In genomic region chrX:64975491-64975890, GRCh38 we compare ENCODE assay signal across 8 cellular contexts. TPM values are rescaled to one million over a fixed set of nuclear protein-coding genes. Genes with fewer than 3 reads are reported as not detected.
DNase-seq lines count a peak whose midpoint lies in the region; ATAC-seq, FAIRE-seq and TF ChIP-seq lines count a peak whose summit lies in the region.

No MANE protein-coding gene starts in this region.

- no peak overlapping the region for H2AK5ac ChIP-seq in H1 (ENCODE audit: low read depth, low read length)
- no peak overlapping the region for H2AK5ac ChIP-seq in mesendoderm (ENCODE audit: low read length)

- peaks cover 13% of the 10 kb centered on the region for H3K4me1 Mint-ChIP-seq in activated CD4-positive, alpha-beta T cell treated with anti-CD3 and anti-CD28 coated beads, Interleukin-2, amount 10 ng/mL, durations not matched to agents 24 days and 14 days

- peak overlapping the region; percentile 79 for H3K27ac Mint-ChIP-seq in activated CD4-positive, alpha-beta T cell treated with anti-CD3 and anti-CD28 coated beads, Interleukin-2, amount 10 ng/mL, durations not matched to agents 24 days and 14 days

- CTCF ChIA-PET in H1 (lab: Charles Lee; ENCODE audit: partially characterized antibody): no interaction called here

- H2BK12ac ChIP-seq in H1 (ENCODE audit: low read depth, low read length): no peak overlapping the region

- no peaks in the 10 kb centered on the region for H3K27me3 Mint-ChIP-seq in activated CD4-positive, alpha-beta T cell treated with anti-CD3 and anti-CD28 coated beads, Interleukin-2, amount 10 ng/mL, durations not matched to agents 24 days and 14 days

- no peak for TF ChIP-seq EP300 in H1 (IDR thresholded peaks at IDR 0.05; ENCODE audit: borderline replicate concordance in 1 of 2, low read depth in 2 of 2, low read length in 2 of 2)

- no peak overlapping the region for H2BK20ac ChIP-seq in H1 (ENCODE audit: low read length)

- H3K9me3 ChIP-seq in H1 (ENCODE audit: insufficient read depth in 2 of 2, low read depth in 1 of 2, low read length in 1 of 2): peaks cover 7% of the 10 kb centered on the region in 2 experiments; a peak in 2 of 4 replicates

- peak overlapping the region; percentile 89 for H3K4me3 Mint-ChIP-seq in activated CD4-positive, alpha-beta T cell treated with anti-CD3 and anti-CD28 coated beads, Interleukin-2, amount 10 ng/mL, durations not matched to agents 24 days and 14 days

- H3K9ac ChIP-seq in H1 (replicated peaks in 1 of 4; ENCODE audit: extremely low read depth in 1 of 4, low read depth in 3 of 4, low read length in 3 of 4) (peak overlapping the region in 3 of 4 experiments; percentile 54 to 73 (median 68); a peak in 6 of 7 replicates), mesendoderm (ENCODE audit: low read length) (peak overlapping the region; percentile 66)

- no peak; a peak in 1 of 3 replicates for TF ChIP-seq POLR2A in H1 (IDR thresholded peaks at IDR 0.05; ENCODE audit: control extremely low read depth in 1 of 2, low read depth in 2 of 2, low read length in 2 of 2)

- no peak for TF ChIP-seq CTCF in H1 (IDR thresholded peaks at IDR 0.05; ENCODE audit: control extremely low read depth in 1 of 3, insufficient read depth in 1 of 3, low read depth in 1 of 3, low read length in 3 of 3)

- H3K36me3 ChIP-seq in H1 (ENCODE audit: control insufficient read depth in 2 of 4, insufficient read depth in 4 of 4, low read length in 3 of 4) (peaks cover 0 to 10% (median 4%) of the 10 kb centered on the region in 4 experiments; a peak in 3 of 8 replicates), mesendoderm (ENCODE audit: control insufficient read depth, insufficient read depth, low read length) (no peaks in the 10 kb centered on the region)

- H3K27me3 ChIP-seq in H1 (replicated peaks in 1 of 4; ENCODE audit: control insufficient read depth in 3 of 4, extremely low read depth in 1 of 4, insufficient read depth in 3 of 4, low read length in 3 of 4) (no peaks in the 10 kb centered on the region), mesendoderm (ENCODE audit: insufficient read depth, low read length, poor library complexity) (no peaks in the 10 kb centered on the region)

- H3K56ac ChIP-seq in H1 (replicated peaks; ENCODE audit: insufficient read length, low read depth, low read length) (peak overlapping the region; percentile 59), mesendoderm (ENCODE audit: low read length) (peak overlapping the region; percentile 85)

- peaks cover 5% of the 10 kb centered on the region for H3K9me3 Mint-ChIP-seq in activated CD4-positive, alpha-beta T cell treated with anti-CD3 and anti-CD28 coated beads, Interleukin-2, amount 10 ng/mL, durations not matched to agents 24 days and 14 days

- ATAC-seq in HG03280 (IDR thresholded peaks at IDR 0.05; ENCODE audit: unreplicated experiment): peak; percentile 22
- no peak for ATAC-seq in stimulated activated naive CD8-positive, alpha-beta T cell treated with anti-CD3 and anti-CD28 coated beads, Interleukin-15, Interleukin-2, amounts not matched to agents 100 U/mL and 50 U/mL, for 24 hours

- TF ChIP-seq RAD21 in H1 (IDR thresholded peaks at IDR 0.05 in 1 of 2, conservative IDR thresholded peaks at IDR 0.05 in 1 of 2; ENCODE audit: low read depth in 2 of 2, low read length in 2 of 2): no peak

- H3K4me3 ChIP-seq in GM08714 (ENCODE audit: low read length) (peak overlapping the region; percentile 64; the same call in 1 of the 2 replicates), H1 (ENCODE audit: extremely low read depth in 1 of 4, insufficient read depth in 2 of 4, low read depth in 3 of 4, low read length in 4 of 4) (peak overlapping the region; percentile 66 to 90 (median 76)), mesendoderm (ENCODE audit: low read length) (peak overlapping the region; percentile 59)

- H4K5ac ChIP-seq in H1 (ENCODE audit: insufficient read length, low read depth, low read length) (peak overlapping the region; percentile 10), mesendoderm (ENCODE audit: low read length) (no peak overlapping the region)

- H2BK15ac ChIP-seq in H1 (ENCODE audit: low read length) (no peak overlapping the region), mesendoderm (replicated peaks; ENCODE audit: low read depth) (no peak overlapping the region)

- 0 out of 2 replicates have a peak overlapping the region, but pooled peaks have one; percentile 85 for H2AFZ ChIP-seq in H1 (ENCODE audit: low read length)

- H4K91ac ChIP-seq in H1 (replicated peaks; ENCODE audit: insufficient read length, low read length): no peak overlapping the region

- no peak overlapping the region for H2BK120ac ChIP-seq in H1 (replicated peaks; ENCODE audit: low read depth, low read length)
- H2BK120ac ChIP-seq in mesendoderm (ENCODE audit: low read depth, low read length): no peak overlapping the region

- no peaks in the 10 kb centered on the region for H3K79me1 ChIP-seq in H1 (ENCODE audit: low read depth, low read length)
- no peaks in the 10 kb centered on the region for H3K79me1 ChIP-seq in mesendoderm (ENCODE audit: low read length)

- FAIRE-seq in H1 (lab: Jason Lieb, UNC): no peak

- intact Hi-C loops in activated CD4-positive, alpha-beta T cell treated with anti-CD3 and anti-CD28 coated beads, Interleukin-2, amount 10 ng/mL, durations not matched to agents 24 days and 14 days (cut with micrococcal nuclease): loop anchor here (1.0 kb wide), 1 partner anchor 559 kb away; the partner anchor contains the start of gene LAS1L

- H3K4me1 ChIP-seq in H1 (replicated peaks in 1 of 4; ENCODE audit: control insufficient read depth in 3 of 4, insufficient read depth in 4 of 4, low read length in 3 of 4) (no peaks in the 10 kb centered on the region; a peak in 1 of 7 replicates), mesendoderm (ENCODE audit: control insufficient read depth, low read depth, low read length) (no peaks in the 10 kb centered on the region)

- H3K79me2 ChIP-seq in H1 (ENCODE audit: control insufficient read depth in 1 of 2, insufficient read depth in 2 of 2, low read length in 2 of 2) (peaks cover 0 to 51% of the 10 kb centered on the region in 2 experiments; a peak in 2 of 4 replicates), mesendoderm (ENCODE audit: control insufficient read depth, insufficient read depth, low read length) (peaks cover 7% of the 10 kb centered on the region)

- peaks cover 3% of the 10 kb centered on the region; the same call in 1 of the 2 replicates for H3K23me2 ChIP-seq in H1 (ENCODE audit: low read depth, low read length)

- H3K36me3 Mint-ChIP-seq in activated CD4-positive, alpha-beta T cell treated with anti-CD3 and anti-CD28 coated beads, Interleukin-2, amount 10 ng/mL, durations not matched to agents 24 days and 14 days (ENCODE audit: low read depth): peaks cover 17% of the 10 kb centered on the region

- H4K20me1 ChIP-seq in H1 (replicated peaks in 1 of 2; ENCODE audit: control insufficient read depth in 1 of 2, insufficient read depth in 2 of 2, low read length in 2 of 2): no peaks in the 10 kb centered on the region

- peak overlapping the region; percentile 85 for H4K8ac ChIP-seq in H1 (ENCODE audit: extremely low read depth, insufficient read depth, low read length)
- H4K8ac ChIP-seq in mesendoderm (ENCODE audit: low read depth, low read length): no peak overlapping the region

- H3K14ac ChIP-seq in H1 (ENCODE audit: insufficient read length): no peak overlapping the region

- DNase-seq in activated CD4-positive, alpha-beta T cell treated with anti-CD3 and anti-CD28 coated beads, Interleukin-2, amount 10 ng/mL, durations not matched to agents 24 days and 14 days: peak; percentile 70
- DNase-seq in H1 (ENCODE audit: low read depth in 1 of 2, low spot score in 2 of 2) (peak in 1 of 2 experiments; percentile 57), mesendoderm (peak; percentile 68), DMS53 (lab: John Stamatoyannopoulos, UW) (no peak), NCI-H2107 treated with DMSO at 0.1 percent for 48 hours (lab: John Stamatoyannopoulos, UW; ENCODE audit: unreplicated experiment) (no peak)
- DNase-seq in stimulated activated naive CD8-positive, alpha-beta T cell treated with anti-CD3 and anti-CD28 coated beads, Interleukin-15, Interleukin-2, amounts not matched to agents 100 U/mL and 50 U/mL, for 24 hours: peak; percentile 32

- no peak overlapping the region for H3K23ac ChIP-seq in H1 (ENCODE audit: insufficient read length)
- no peak overlapping the region for H3K23ac ChIP-seq in mesendoderm (ENCODE audit: low read length)

- H3K27ac ChIP-seq in H1 (ENCODE audit: low read depth, low read length) (peak overlapping the region; percentile 52; the same call in 1 of the 2 replicates), mesendoderm (ENCODE audit: low read depth, low read length) (no peak overlapping the region)

- H3K4me2 ChIP-seq in H1 (ENCODE audit: insufficient read depth in 1 of 2, low read depth in 2 of 2, low read length in 2 of 2): peak overlapping the region; percentile 66 to 88
- H3K4me2 ChIP-seq in mesendoderm (ENCODE audit: low read length): peak overlapping the region; percentile 40

- 8% methylated on average over 5 of the region's 24 CpGs; no CpG with 5 or more reads in 1 of the 2 experiments for WGBS in H1 (ENCODE audit: extremely low coverage in 1 of 2, insufficient coverage in 1 of 2, insufficient read length in 1 of 2, insufficient replicate concordance in 2 of 2, low coverage in 1 of 2, low lambda C conversion rate in 2 of 2, missing lambda C conversion rate in 1 of 2), 2 experiments
- WGBS in mesendoderm (ENCODE audit: extremely low coverage, insufficient coverage, low lambda C conversion rate): no CpG with 5 or more reads among the region's 24 CpGs

- H3K18ac ChIP-seq in H1 (ENCODE audit: extremely low read depth, low read length) (no peak overlapping the region), mesendoderm (ENCODE audit: low read length) (no peak overlapping the region)

- POLR2A ChIA-PET in H1 (lab: Charles Lee; ENCODE audit: partially characterized antibody): interaction anchor here (0.8 to 2.0 kb wide), 4 partner anchors 9 to 220 kb away, joined by 3 to 10 read pairs (median 4); partner anchors contain the start of gene ZC3H12B

- no peak overlapping the region for H3K4ac ChIP-seq in H1 (replicated peaks; ENCODE audit: insufficient read length, low read depth, low read length)
- H3K4ac ChIP-seq in mesendoderm (ENCODE audit: low read depth, low read length): no peak overlapping the region

- H2BK5ac ChIP-seq in H1 (ENCODE audit: low read depth, low read length): no peak overlapping the region; the same call in 1 of the 2 replicates
- no peak overlapping the region for H2BK5ac ChIP-seq in mesendoderm (ENCODE audit: low read length)

RNA-seq across cellular contexts. Expression of gene ZC4H2, which starts 0.8 kb away (rescaled TPM):
- 8.9 and 11.3 TPM in 2 replicates for total RNA-seq in activated CD4-positive, alpha-beta T cell treated with anti-CD3 and anti-CD28 coated beads, Interleukin-2, amount 10 ng/mL, durations not matched to agents 24 days and 14 days
- 25.4 and 25.9 TPM in 2 replicates for total RNA-seq in H1 (2021; fragmentation: NEBNext Ultra II Directional; extraction: Animal tissue kit (Norgen Biotek cat#: 25700))
- polyA plus RNA-seq in H1 (2011; rRNA removed): 29.3 and 29.6 TPM in 2 replicates
- polyA plus RNA-seq in H1 (2011; cell fraction: cytosol; rRNA removed): 40.7 TPM
- polyA plus RNA-seq in H1 (2011; cell fraction: nucleus; rRNA removed): 35.0 TPM
- 27.6 to 33.7 TPM (median 27.9 TPM) in 4 replicates for polyA plus RNA-seq in H1 (2012, experiment 1 of 2)
- polyA plus RNA-seq in H1 (2012, experiment 2 of 2): 18.2 TPM
- 16.9 TPM for polyA plus RNA-seq in H1 (2013, experiment 1 of 2)
- polyA plus RNA-seq in H1 (2013, experiment 2 of 2): 19.3 TPM
- polyA minus RNA-seq in H1 (2011; rRNA and poly(A)+ RNA removed): 26.7 and 31.0 TPM in 2 replicates
- polyA minus RNA-seq in H1 (2011; cell fraction: cytosol; rRNA and poly(A)+ RNA removed): 9.5 TPM
- 28.6 TPM for polyA minus RNA-seq in H1 (2011; cell fraction: nucleus; rRNA and poly(A)+ RNA removed)
- polyA plus RNA-seq in mesendoderm (2013, experiment 1 of 2): 21.8 TPM
- 21.9 TPM for polyA plus RNA-seq in mesendoderm (2013, experiment 2 of 2)

RNA-seq across cellular contexts. Expression of gene ZC3H12B, which starts 59.1 kb away (rescaled TPM):
- 0.57 and 0.58 TPM in 2 replicates for total RNA-seq in activated CD4-positive, alpha-beta T cell treated with anti-CD3 and anti-CD28 coated beads, Interleukin-2, amount 10 ng/mL, durations not matched to agents 24 days and 14 days
- total RNA-seq in H1 (2021; fragmentation: NEBNext Ultra II Directional; extraction: Animal tissue kit (Norgen Biotek cat#: 25700)): 1.5 and 2.1 TPM in 2 replicates
- polyA plus RNA-seq in H1 (2011; rRNA removed): 0.91 and 1.1 TPM in 2 replicates
- 1.1 TPM for polyA plus RNA-seq in H1 (2011; cell fraction: cytosol; rRNA removed)
- 1.4 TPM for polyA plus RNA-seq in H1 (2011; cell fraction: nucleus; rRNA removed)
- 1.2 to 1.9 TPM (median 1.4 TPM) in 4 replicates for polyA plus RNA-seq in H1 (2012, experiment 1 of 2)
- 0.09 TPM for polyA plus RNA-seq in H1 (2012, experiment 2 of 2)
- 0.77 TPM for polyA plus RNA-seq in H1 (2013, experiment 1 of 2)
- 0.77 TPM for polyA plus RNA-seq in H1 (2013, experiment 2 of 2)
- polyA minus RNA-seq in H1 (2011; rRNA and poly(A)+ RNA removed): 3.0 and 5.2 TPM in 2 replicates
- 1.3 TPM for polyA minus RNA-seq in H1 (2011; cell fraction: cytosol; rRNA and poly(A)+ RNA removed)
- 3.7 TPM for polyA minus RNA-seq in H1 (2011; cell fraction: nucleus; rRNA and poly(A)+ RNA removed)
- 0.90 TPM for polyA plus RNA-seq in mesendoderm (2013, experiment 1 of 2)
- polyA plus RNA-seq in mesendoderm (2013, experiment 2 of 2): 0.74 TPM

Comparison
In these comparisons a context has a peak if more than half of its experiments do, and no peak if none do; other contexts are left out.
1. DNase-seq: peak in activated CD4-positive, alpha-beta T cell treated with anti-CD3 and anti-CD28 coated beads, Interleukin-2, amount 10 ng/mL, durations not matched to agents 24 days and 14 days (single experiment), mesendoderm (single experiment) and stimulated activated naive CD8-positive, alpha-beta T cell treated with anti-CD3 and anti-CD28 coated beads, Interleukin-15, Interleukin-2, amounts not matched to agents 100 U/mL and 50 U/mL, for 24 hours (single experiment); none in DMS53 (single experiment) and NCI-H2107 treated with DMSO at 0.1 percent for 48 hours (single experiment).
2. Peak in every context shown above with its lines, with median percentiles within 50 percentile points of each other: H3K4me3 ChIP-seq.